Comparison of ENCODE assay signal across 19 cellular contexts in the genomic region with DNA sequence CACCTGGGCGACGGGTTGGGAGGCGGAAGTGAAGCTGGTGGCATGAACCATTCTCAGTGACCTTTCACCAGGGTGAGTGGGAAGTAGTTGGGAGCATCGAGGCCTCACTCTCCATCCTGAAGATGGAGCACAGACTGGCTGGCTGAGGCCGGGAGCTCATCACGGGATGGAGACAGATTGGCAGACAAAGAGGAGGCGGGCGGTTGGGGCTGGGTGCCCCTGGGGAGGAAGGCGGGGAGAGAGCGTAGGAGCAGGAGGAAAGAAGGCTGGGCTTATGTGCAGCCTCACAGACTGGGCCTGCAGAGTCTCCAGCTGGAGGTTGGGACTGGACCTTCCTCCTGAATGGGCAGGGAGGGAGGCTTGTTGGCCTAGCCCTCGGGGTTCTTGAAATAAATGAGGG. TPM values are rescaled to one million over a fixed set of nuclear protein-coding genes. Genes with fewer than 3 reads are reported as not detected.
A peak's percentile ranks its signal among the peaks of the same experiment; 100 is the strongest.
DNase-seq lines count a peak whose midpoint lies in the region; ATAC-seq and TF ChIP-seq lines count a peak whose summit lies in the region.
"Had no signal": no experiment of that assay in that cellular context is flagged by ENCODE, and none has a peak within 500 bp of the region (broad histone marks: within the 10 kb centered on the region; RNA-seq: fewer than 3 reads in every experiment).

No MANE protein-coding gene starts in this region.

- H3K4me1 ChIP-seq in neural progenitor cell, result peaks cover 5% of the 10 kb centered on the region
- H3K4me1 ChIP-seq: SJCRH30 had no signal

- no peak overlapping the region for H3K4me2 ChIP-seq in neural progenitor cell
- H3K4me2 ChIP-seq: KMS-11 had no signal

- H3K4me3 Mint-ChIP-seq in neural progenitor cell, result no peak overlapping the region
- H3K4me3 Mint-ChIP-seq: B cell; CD8-positive, alpha-beta T cell had no signal

- no peaks in the 10 kb centered on the region for H3K36me3 Mint-ChIP-seq in neural progenitor cell
- H3K36me3 Mint-ChIP-seq: CD8-positive, alpha-beta T cell had no signal

- H3K9me3 ChIP-seq in neural progenitor cell (ENCODE audit: low read depth), result no peaks in the 10 kb centered on the region
- H3K9me3 ChIP-seq: SJCRH30 had no signal

- no peaks in the 10 kb centered on the region for H3K36me3 ChIP-seq in neural progenitor cell
- H3K36me3 ChIP-seq: SJCRH30 had no signal

- peaks cover 24% of the 10 kb centered on the region for H3K27me3 Mint-ChIP-seq in neural progenitor cell (ENCODE audit: insufficient read depth, low read depth)

- H4K20me1 ChIP-seq in neural progenitor cell (ENCODE audit: low read depth), result no peaks in the 10 kb centered on the region

- peaks cover 8% of the 10 kb centered on the region for H3K4me1 Mint-ChIP-seq in neural progenitor cell
- H3K4me1 Mint-ChIP-seq: B cell had no signal

- no peaks in the 10 kb centered on the region for H3K9me3 Mint-ChIP-seq in neural progenitor cell
- H3K9me3 Mint-ChIP-seq: CD8-positive, alpha-beta T cell had no signal

- H3K79me2 ChIP-seq in neural progenitor cell (ENCODE audit: low read depth), result no peaks in the 10 kb centered on the region

- no peak overlapping the region for H3K4me3 ChIP-seq in neural progenitor cell
- H3K4me3 ChIP-seq: SJCRH30 had no signal

- no peak overlapping the region for H3K27ac ChIP-seq in neural progenitor cell
- H3K27ac ChIP-seq: KMS-11, RWPE1, SJCRH30 had no signal

- no peak for TF ChIP-seq CTCF in neural progenitor cell (IDR thresholded peaks at IDR 0.05)

- no peaks in the 10 kb centered on the region for H3F3A ChIP-seq in neural progenitor cell (ENCODE audit: low read depth)

- ATAC-seq in HG03108 (IDR thresholded peaks at IDR 0.05; ENCODE audit: unreplicated experiment) (no peak), GM21737 (IDR thresholded peaks at IDR 0.05; ENCODE audit: unreplicated experiment) (no peak)
- ATAC-seq: CD8-positive, alpha-beta T cell had no signal

- peak overlapping the region; percentile 82 for H2AFZ ChIP-seq in neural progenitor cell (replicated peaks)

- peaks cover 25% of the 10 kb centered on the region for H3K27me3 ChIP-seq in neural progenitor cell

- DNase-seq in COLO829 (ENCODE audit: low spot score), result peak; percentile 60
- peak; percentile 16 for DNase-seq in NCI-H1694 (lab: John Stamatoyannopoulos, UW)
- DNase-seq in cerebellar cortex (ENCODE audit: low spot score), result peak; percentile 51
- DNase-seq in neural progenitor cell (ENCODE audit: low spot score), result no peak
- DNase-seq in NCI-H226, result no peak
- DNase-seq in NK-92 treated with Interleukin-12 subunit alpha and Interleukin-12 subunit beta, amount 100 ng/mL, for 24 hours (lab: John Stamatoyannopoulos, UW), result no peak
- DNase-seq: CD8-positive, alpha-beta T cell; DMS153; NCI-H1092; NCI-H187; NCI-H524 treated with DMSO at 0.1 percent for 48 hours; SJCRH30 had no signal

- peak overlapping the region; percentile 16 for H3K27ac Mint-ChIP-seq in neural progenitor cell
- H3K27ac Mint-ChIP-seq: B cell; CD8-positive, alpha-beta T cell had no signal

- H3K9ac ChIP-seq in neural progenitor cell, result no peak overlapping the region
- H3K9ac ChIP-seq: KMS-11 had no signal

RNA-seq across cellular contexts. Expression of a gene that starts 44.2 kb away (rescaled TPM):
- not detected in 2 replicates for total RNA-seq in neural progenitor cell (ENCODE audit: low replicate concordance)
- total RNA-seq: B cell; CD8-positive, alpha-beta T cell; H4; MCF 10A; SJCRH30 had no signal

RNA-seq across cellular contexts. Expression of a gene that starts 48.5 kb away (rescaled TPM):
- 0.56 TPM in 1 of 2 replicates, not detected in the other for total RNA-seq in neural progenitor cell (ENCODE audit: low replicate concordance)
- total RNA-seq: B cell; CD8-positive, alpha-beta T cell; SJCRH30 had no signal

Comparison
In these comparisons a context has a peak if more than half of its experiments do, and no peak if none do; other contexts are left out.
1. DNase-seq: peak in COLO829 (single experiment), NCI-H1694 (single experiment) and cerebellar cortex (single experiment); none in neural progenitor cell (single experiment), NCI-H226 (single experiment) and NK-92 treated with Interleukin-12 subunit alpha and Interleukin-12 subunit beta, amount 100 ng/mL, for 24 hours (single experiment).